In genomic region chr14:97625512-97625911, GRCh38 we compare ENCODE assay signal across 16 cellular contexts.
A peak's percentile ranks its signal among the peaks of the same experiment; 100 is the strongest.
DNase-seq lines count a peak whose midpoint lies in the region; ATAC-seq, FAIRE-seq and TF ChIP-seq lines count a peak whose summit lies in the region.
"Had no signal": no experiment of that assay in that cellular context is flagged by ENCODE, and none has a peak within 500 bp of the region (broad histone marks: within the 10 kb centered on the region; RNA-seq: fewer than 3 reads in every experiment).

No MANE protein-coding gene starts in this region.

- H3K4me1 ChIP-seq in GM12878 (ENCODE audit: control insufficient read depth, insufficient read depth, low read length) (no peaks in the 10 kb centered on the region; the same call in 1 of the 2 replicates), PC-9 (replicated peaks; ENCODE audit: insufficient read depth) (no peaks in the 10 kb centered on the region)

- H3K9me2 ChIP-seq in PC-9 (ENCODE audit: insufficient read depth), result no peaks in the 10 kb centered on the region
- H3K9me2 ChIP-seq: SK-N-SH had no signal

- TF ChIP-seq RAD21 in GM12878 (IDR thresholded peaks at IDR 0.05; ENCODE audit: insufficient read depth, low read depth, low read length), result no peak

- in situ Hi-C loops in GM12878 (cut with MboI), result no loop called here

- WGBS in GM12878 (ENCODE audit: insufficient coverage, insufficient replicate concordance, low lambda C conversion rate, missing lambda C conversion rate), result 0% methylated on average over 2 of the region's 2 CpGs

- H3K36me3 ChIP-seq in GM12878 (ENCODE audit: control insufficient read depth in 2 of 2, insufficient read depth in 2 of 2, low read length in 1 of 2), result no peaks in the 10 kb centered on the region
- no peaks in the 10 kb centered on the region for H3K36me3 ChIP-seq in PC-9 (ENCODE audit: low read depth)

- H3K79me2 ChIP-seq in GM12878 (ENCODE audit: control insufficient read depth, insufficient read depth, low read length), result no peaks in the 10 kb centered on the region
- H3K79me2 ChIP-seq in PC-9 (ENCODE audit: low read depth), result no peaks in the 10 kb centered on the region

- RAD21 ChIA-PET in GM12878 (lab: Charles Lee; ENCODE audit: unreplicated experiment), result interaction anchor here (1.0 to 2.0 kb wide), 4 partner anchors 10 to 243 kb away, joined by 3 to 7 read pairs (median 4); no protein-coding TSS in a partner anchor

- H4K20me1 ChIP-seq in GM12878 (ENCODE audit: control insufficient read depth, insufficient read depth), result no peaks in the 10 kb centered on the region
- no peaks in the 10 kb centered on the region for H4K20me1 ChIP-seq in PC-9 (ENCODE audit: insufficient read depth)

- BruUV-seq in GM12878 (replicated peaks; lab: Mats Ljungman, UMichigan) (no TSS peak), PC-9 (replicated peaks; lab: Mats Ljungman, UMichigan) (no TSS peak)

- H3K4me3 ChIP-seq in GM12878, result no peak overlapping the region
- H3K4me3 ChIP-seq in PC-9, result no peak overlapping the region

- H3K27me3 ChIP-seq in GM12878 (replicated peaks in 1 of 2; ENCODE audit: control insufficient read depth in 2 of 2, insufficient read depth in 2 of 2, low read length in 1 of 2) (no peaks in the 10 kb centered on the region), PC-9 (ENCODE audit: insufficient read depth, low read depth) (no peaks in the 10 kb centered on the region)

- FAIRE-seq in GM12878 (lab: Jason Lieb, UNC), result no peak
- FAIRE-seq: GM19239, H54, RCC 7860 had no signal

- no peak for TF ChIP-seq EP300 in GM12878 (IDR thresholded peaks at IDR 0.05; ENCODE audit: borderline replicate concordance in 1 of 2, control insufficient read depth in 1 of 2, low read depth in 2 of 2, low read length in 2 of 2)

- POLR2A ChIA-PET in GM12878 (lab: Charles Lee) (interaction anchor here (1.6 to 1.8 kb wide), 2 partner anchors 9 to 98 kb away, joined by 3 to 8 read pairs; no protein-coding TSS in a partner anchor), PC-9 (lab: Charles Lee; ENCODE audit: unreplicated experiment) (no interaction called here)

- DNase-seq in NCI-H510A treated with DMSO at 0.1 percent for 48 hours (lab: John Stamatoyannopoulos, UW) (peak; percentile 37), NCI-H510A (lab: John Stamatoyannopoulos, UW) (no peak), NCI-H128 (lab: John Stamatoyannopoulos, UW; ENCODE audit: unreplicated experiment) (peak; percentile 26), NCI-H2171 treated with DMSO at 0.1 percent for 48 hours (lab: John Stamatoyannopoulos, UW) (peak; percentile 96), GM12878 (ENCODE audit: low read depth, low spot score) (no peak), SKM-1 treated with dmso at 0.1 percent for 144 hours (lab: John Stamatoyannopoulos, UW; ENCODE audit: unreplicated experiment) (no peak), PC-9 (no peak)
- DNase-seq: COR-L47, NCI-H146, Right ventricle myocardium superior, SK-N-SH had no signal

- H3K9me3 ChIP-seq in GM12878 (replicated peaks; ENCODE audit: control insufficient read depth, insufficient read depth, low read length) (no peaks in the 10 kb centered on the region), PC-9 (ENCODE audit: insufficient read depth, low read depth) (no peaks in the 10 kb centered on the region)

- H2AFZ ChIP-seq in GM12878 (ENCODE audit: control insufficient read depth, low read depth, low read length) (no peak overlapping the region), PC-9 (no peak overlapping the region)

- H3K27ac ChIP-seq in GM12878 (ENCODE audit: control insufficient read depth, insufficient read depth), result no peak overlapping the region
- H3K27ac ChIP-seq in PC-9, result no peak overlapping the region
- H3K27ac ChIP-seq: C4-2B had no signal

- no peak overlapping the region for H3K9ac ChIP-seq in GM12878 (ENCODE audit: control insufficient read depth, insufficient read depth, low read length)
- H3K9ac ChIP-seq: SK-N-SH had no signal

- CTCF ChIA-PET in GM12878 (lab: Yijun Ruan, JAX) (interaction anchor here (0.8 to 2.0 kb wide), 9 partner anchors 8 to 327 kb away, joined by 3 to 14 read pairs (median 3); no protein-coding TSS in a partner anchor), PC-9 (lab: Charles Lee) (no interaction called here)

- intact Hi-C loops in GM12878 (cut with micrococcal nuclease; ENCODE audit: unreplicated experiment) (loop anchor here (10.0 kb wide), 2 partner anchors 191 to 321 kb away; no protein-coding TSS in a partner anchor), PC-9 (cut with micrococcal nuclease; ENCODE audit: unreplicated experiment) (no loop called here)

- SMC1A ChIA-PET in GM12878 (lab: Charles Lee; ENCODE audit: uncharacterized antibody, unreplicated experiment), result interaction anchor here (0.7 to 2.0 kb wide), 12 partner anchors 8 to 189 kb away, joined by 3 to 9 read pairs (median 4); no protein-coding TSS in a partner anchor

- no peaks in the 10 kb centered on the region for H3F3A ChIP-seq in PC-9 (ENCODE audit: insufficient read depth, low read depth)

- TF ChIP-seq CTCF in GM12878 (IDR thresholded peaks at IDR 0.05 in 2 of 3, conservative IDR thresholded peaks at IDR 0.05 in 1 of 3; ENCODE audit: control insufficient read depth in 2 of 3, extremely low read depth in 1 of 3, insufficient read depth in 1 of 3, low read depth in 3 of 3, low read length in 3 of 3) (no peak), PC-9 (conservative IDR thresholded peaks at IDR 0.05) (no peak)

- no peak for TF ChIP-seq POLR2A in GM12878 (IDR thresholded peaks at IDR 0.05; ENCODE audit: low read depth, low read length)

- H3K4me2 ChIP-seq in GM12878 (ENCODE audit: control insufficient read depth, insufficient read depth) (no peak overlapping the region), PC-9 (no peak overlapping the region)
- H3K4me2 ChIP-seq: SK-N-SH had no signal

- ATAC-seq in GM12878 (no peak; the same call in 2 of the 3 replicates), HG02798 (IDR thresholded peaks at IDR 0.05; ENCODE audit: poor library complexity, unreplicated experiment) (no peak)

TF ChIP-seq in GM12878, 131 proteins besides CTCF, POLR2A, EP300 and RAD21:
- TF ChIP-seq IKZF1 (conservative IDR thresholded peaks at IDR 0.05) (no peak), RUNX3 (IDR thresholded peaks at IDR 0.05; ENCODE audit: low read length) (peak; percentile 31; the same call in 1 of the 2 replicates)

Comparison
In these comparisons a context has a peak if more than half of its experiments do, and no peak if none do; other contexts are left out.
1. DNase-seq: peak in NCI-H510A treated with DMSO at 0.1 percent for 48 hours (single experiment), NCI-H128 (single experiment) and NCI-H2171 treated with DMSO at 0.1 percent for 48 hours (single experiment); none in NCI-H510A (single experiment), GM12878 (single experiment), SKM-1 treated with dmso at 0.1 percent for 144 hours (single experiment) and PC-9 (0 of 2).